19 cellular contexts compared by ENCODE assay signal in the genomic region with DNA sequence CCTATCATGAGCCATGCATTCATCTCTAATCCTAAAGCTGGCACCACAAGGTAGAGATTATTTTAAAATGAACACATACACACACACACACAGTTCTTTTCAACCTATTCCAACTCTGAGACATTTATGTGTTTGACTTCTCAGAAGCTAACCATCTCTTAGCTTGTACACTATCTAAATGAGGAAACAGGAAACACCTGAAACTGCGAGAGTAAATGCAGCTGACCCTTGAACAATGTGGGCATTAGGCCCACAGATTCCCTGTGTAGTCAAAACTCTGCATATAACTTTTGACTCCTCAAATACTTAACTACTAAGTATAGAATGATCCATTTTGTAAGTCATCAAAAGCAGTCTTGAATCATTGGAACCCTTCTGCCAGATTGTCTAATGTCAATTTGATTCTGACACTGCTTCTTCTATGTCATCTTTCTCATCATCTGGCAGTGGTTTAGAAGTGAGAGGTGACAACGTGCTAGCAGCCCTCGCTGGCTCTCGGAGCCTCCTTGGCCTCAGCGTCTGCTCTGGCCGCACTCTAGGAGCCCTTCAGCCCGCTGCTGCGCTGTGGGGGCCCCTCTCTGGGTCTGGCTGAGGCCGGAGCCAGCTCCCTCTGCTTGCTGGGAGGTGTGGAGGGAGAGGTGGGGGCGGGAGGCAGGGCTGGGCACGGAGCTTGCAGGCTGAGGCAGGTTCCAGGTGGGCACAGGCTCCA. TPM values are rescaled to one million over a fixed set of nuclear protein-coding genes. Genes with fewer than 3 reads are reported as not detected.
DNase-seq lines count a peak whose midpoint lies in the region; ATAC-seq lines count a peak whose summit lies in the region.
"Had no signal": no experiment of that assay in that cellular context is flagged by ENCODE, and none has a peak within 500 bp of the region (broad histone marks: within the 10 kb centered on the region; RNA-seq: fewer than 3 reads in every experiment).

No MANE protein-coding gene starts in this region.

- H3K4me1 Mint-ChIP-seq in stimulated activated naive B cell treated with anti-CD40 and anti-IgM and Interleukin-4, amounts not matched to agents 10 μg/mL and 1 μg/mL and 100 μg/mL, for 72 hours = peaks cover 2 to 6% of the 10 kb centered on the region in 2 donors
- H3K4me1 Mint-ChIP-seq: activated CD4-positive, alpha-beta T cell treated with anti-CD3 and anti-CD28 coated beads for 36 hours; activated naive CD8-positive, alpha-beta T cell treated with anti-CD3 and anti-CD28 coated beads for 36 hours had no signal

- no peak overlapping the region for H3K4me3 Mint-ChIP-seq in stimulated activated naive B cell treated with anti-CD40 and anti-IgM and Interleukin-4, amounts not matched to agents 10 μg/mL and 1 μg/mL and 100 μg/mL, for 72 hours
- H3K4me3 Mint-ChIP-seq: activated CD4-positive, alpha-beta T cell treated with anti-CD3 and anti-CD28 coated beads for 36 hours; activated naive CD8-positive, alpha-beta T cell treated with anti-CD3 and anti-CD28 coated beads for 36 hours; activated T-helper 1 cell treated with anti-CD3 and anti-CD28 coated beads, Interleukin-12 subunit alpha, Interleukin-12 subunit beta, Interleukin-2, Interleukin-4 antibody, amounts not matched to agents 30 ng/mL and 10 ng/mL and 1 ng/mL, durations not matched to agents 14 hours and 24 hours and 36 hours; naive thymus-derived CD8-positive, alpha-beta T cell had no signal

- no peak overlapping the region for H3K27ac Mint-ChIP-seq in stimulated activated naive B cell treated with anti-CD40 and anti-IgM and Interleukin-4, amounts not matched to agents 10 μg/mL and 1 μg/mL and 100 μg/mL, for 72 hours
- H3K27ac Mint-ChIP-seq: activated CD4-positive, alpha-beta T cell treated with anti-CD3 and anti-CD28 coated beads for 36 hours; activated naive CD8-positive, alpha-beta T cell treated with anti-CD3 and anti-CD28 coated beads for 36 hours; activated T-helper 1 cell treated with anti-CD3 and anti-CD28 coated beads, Interleukin-12 subunit alpha, Interleukin-12 subunit beta, Interleukin-2, Interleukin-4 antibody, amounts not matched to agents 30 ng/mL and 10 ng/mL and 1 ng/mL, durations not matched to agents 14 hours and 24 hours and 36 hours; naive thymus-derived CD8-positive, alpha-beta T cell had no signal

- no peaks in the 10 kb centered on the region for H3K27me3 Mint-ChIP-seq in stimulated activated naive B cell treated with anti-CD40 and anti-IgM and Interleukin-4, amounts not matched to agents 10 μg/mL and 1 μg/mL and 100 μg/mL, for 72 hours
- H3K27me3 Mint-ChIP-seq: activated naive CD8-positive, alpha-beta T cell treated with anti-CD3 and anti-CD28 coated beads for 36 hours had no signal

- ATAC-seq in GM19025 (IDR thresholded peaks at IDR 0.05; ENCODE audit: low read depth, unreplicated experiment) (peak; percentile 66), HG02642 (IDR thresholded peaks at IDR 0.05; ENCODE audit: poor library complexity, unreplicated experiment) (peak; percentile 54), HG03342 (IDR thresholded peaks at IDR 0.05; ENCODE audit: unreplicated experiment) (no peak)
- peak; percentile 42 to 58 for ATAC-seq in stimulated activated naive B cell treated with anti-CD40 and anti-IgM and Interleukin-4, amounts not matched to agents 10 μg/mL and 1 μg/mL and 100 μg/mL, for 72 hours (replicated peaks)
- ATAC-seq: activated CD4-positive, alpha-beta T cell treated with anti-CD3 and anti-CD28 coated beads for 36 hours; naive thymus-derived CD8-positive, alpha-beta T cell; pancreas; stimulated activated naive CD8-positive, alpha-beta T cell treated with anti-CD3 and anti-CD28 coated beads, Interleukin-15, Interleukin-2, amounts not matched to agents 100 U/mL and 50 U/mL, for 24 hours had no signal

- H3K36me3 Mint-ChIP-seq in stimulated activated naive B cell treated with anti-CD40 and anti-IgM and Interleukin-4, amounts not matched to agents 10 μg/mL and 1 μg/mL and 100 μg/mL, for 72 hours = peaks cover 3 to 4% of the 10 kb centered on the region in 2 donors
- H3K36me3 Mint-ChIP-seq: activated naive CD8-positive, alpha-beta T cell treated with anti-CD3 and anti-CD28 coated beads for 36 hours had no signal

- peaks cover 4 to 6% of the 10 kb centered on the region in 2 donors for H3K9me3 Mint-ChIP-seq in stimulated activated naive B cell treated with anti-CD40 and anti-IgM and Interleukin-4, amounts not matched to agents 10 μg/mL and 1 μg/mL and 100 μg/mL, for 72 hours
- H3K9me3 Mint-ChIP-seq: activated naive CD8-positive, alpha-beta T cell treated with anti-CD3 and anti-CD28 coated beads for 36 hours; activated T-helper 1 cell treated with anti-CD3 and anti-CD28 coated beads, Interleukin-12 subunit alpha, Interleukin-12 subunit beta, Interleukin-2, Interleukin-4 antibody, amounts not matched to agents 30 ng/mL and 10 ng/mL and 1 ng/mL, durations not matched to agents 14 hours and 24 hours and 36 hours had no signal

- DNase-seq in dermis blood vessel endothelial cell = peak; percentile 77
- DNase-seq in stimulated activated naive B cell treated with anti-CD40 and anti-IgM and Interleukin-4, amounts not matched to agents 10 μg/mL and 1 μg/mL and 100 μg/mL, for 72 hours = no peak
- DNase-seq in mesenteric fat pad (ENCODE audit: low spot score) = no peak
- no peak for DNase-seq in NCI-H524 treated with DMSO at 0.1 percent for 48 hours (lab: John Stamatoyannopoulos, UW)
- DNase-seq: activated CD4-positive, alpha-beta T cell treated with anti-CD3 and anti-CD28 coated beads for 36 hours; activated naive CD8-positive, alpha-beta T cell treated with anti-CD3 and anti-CD28 coated beads for 36 hours; EL; foreskin fibroblast; hypothalamus; mesenchymal stem cell; naive thymus-derived CD8-positive, alpha-beta T cell; NCI-H510A treated with DMSO at 0.1 percent for 48 hours; stimulated activated naive CD8-positive, alpha-beta T cell treated with anti-CD3 and anti-CD28 coated beads, Interleukin-15, Interleukin-2, amounts not matched to agents 100 U/mL and 50 U/mL, for 24 hours; tibial artery had no signal

RNA-seq across cellular contexts. Expression of a gene that starts 21.4 kb away (rescaled TPM):
- total RNA-seq in dermis blood vessel endothelial cell (2.0 and 2.7 TPM in 2 replicates), mesenteric fat pad (5.1 TPM)
